In genomic region chr12:124423683-124424515, GRCh38 we compare ENCODE assay signal across 12 cellular contexts.
DNase-seq lines count a peak whose midpoint lies in the region; ATAC-seq, FAIRE-seq and TF ChIP-seq lines count a peak whose summit lies in the region.
"Had no signal": no experiment of that assay in that cellular context is flagged by ENCODE, and none has a peak within 500 bp of the region (broad histone marks: within the 10 kb centered on the region; RNA-seq: fewer than 3 reads in every experiment).

No MANE protein-coding gene starts in this region.

- no peak overlapping the region for H3K4me3 Mint-ChIP-seq in chondrocyte (ENCODE audit: unreplicated experiment)
- H3K4me3 Mint-ChIP-seq: activated B cell treated with CpG ODN at 0.5 μM for 24 hours; activated naive CD8-positive, alpha-beta T cell treated with anti-CD3 and anti-CD28 coated beads, Interleukin-2, amount 50 U/mL, for 24 hours had no signal

- peaks cover 40% of the 10 kb centered on the region for H3K4me1 ChIP-seq in NT2/D1 (ENCODE audit: insufficient read depth, insufficient read length)
- peaks cover 14 to 61% of the 10 kb centered on the region in 2 donors for H3K4me1 ChIP-seq in muscle layer of duodenum (ENCODE audit: control insufficient read depth in 1 of 2, insufficient read depth in 2 of 2, low read length in 2 of 2)
- peaks cover 66% of the 10 kb centered on the region for H3K4me1 ChIP-seq in stomach smooth muscle (ENCODE audit: control insufficient read depth, insufficient read depth, low read length)

- H3K9ac ChIP-seq in NT2/D1 (ENCODE audit: insufficient read length, low read depth) (peak overlapping the region; percentile 72), stomach smooth muscle (ENCODE audit: low read length in 2 of 2) (peak overlapping the region; percentile 64 to 72)

- no peak for ATAC-seq in HG02759 (IDR thresholded peaks at IDR 0.05; ENCODE audit: unreplicated experiment)
- ATAC-seq: activated naive CD8-positive, alpha-beta T cell treated with anti-CD3 and anti-CD28 coated beads, Interleukin-2, amount 50 U/mL, for 24 hours had no signal

- no peaks in the 10 kb centered on the region for H3K27me3 Mint-ChIP-seq in chondrocyte (ENCODE audit: low read depth)
- H3K27me3 Mint-ChIP-seq: activated B cell treated with CpG ODN at 0.5 μM for 24 hours; activated naive CD8-positive, alpha-beta T cell treated with anti-CD3 and anti-CD28 coated beads, Interleukin-2, amount 50 U/mL, for 24 hours had no signal

- peak overlapping the region; percentile 92 for H3K27ac Mint-ChIP-seq in chondrocyte (ENCODE audit: unreplicated experiment)
- H3K27ac Mint-ChIP-seq: activated B cell treated with CpG ODN at 0.5 μM for 24 hours; activated naive CD8-positive, alpha-beta T cell treated with anti-CD3 and anti-CD28 coated beads, Interleukin-2, amount 50 U/mL, for 24 hours had no signal

- H3K4me3 ChIP-seq in NT2/D1 (ENCODE audit: insufficient read length, low read depth) (no peak overlapping the region), muscle layer of duodenum (ENCODE audit: low read depth in 1 of 2, low read length in 2 of 2) (peak overlapping the region in 1 of 2 donors; percentile 27), stomach smooth muscle (ENCODE audit: low read length in 2 of 2) (peak overlapping the region in 1 of 2 donors; percentile 55)

- no peaks in the 10 kb centered on the region for H3K9me3 Mint-ChIP-seq in chondrocyte (ENCODE audit: low read depth)
- H3K9me3 Mint-ChIP-seq: activated B cell treated with CpG ODN at 0.5 μM for 24 hours; activated naive CD8-positive, alpha-beta T cell treated with anti-CD3 and anti-CD28 coated beads, Interleukin-2, amount 50 U/mL, for 24 hours had no signal

- TF ChIP-seq CTCF in chondrocyte (IDR thresholded peaks at IDR 0.05), result no peak

- DNase-seq in NT2/D1 (ENCODE audit: low read depth, low spot score) (no peak), chondrocyte (ENCODE audit: low spot score) (no peak), HuH-7 (ENCODE audit: low spot score) (no peak), cerebellar nuclear complex (lab: John Stamatoyannopoulos, UW) (no peak), urothelium cell line (ENCODE audit: low spot score) (no peak)
- DNase-seq: activated B cell treated with CpG ODN at 0.5 μM for 24 hours; activated naive CD8-positive, alpha-beta T cell treated with anti-CD3 and anti-CD28 coated beads, Interleukin-2, amount 50 U/mL, for 24 hours; retina had no signal

- H3K36me3 ChIP-seq in NT2/D1 (ENCODE audit: insufficient read depth, insufficient read length, low read length) (peaks cover 66% of the 10 kb centered on the region), muscle layer of duodenum (ENCODE audit: control insufficient read depth in 1 of 2, insufficient read depth in 2 of 2, low read length in 2 of 2) (peaks cover 31 to 35% of the 10 kb centered on the region in 2 donors), stomach smooth muscle (ENCODE audit: control insufficient read depth in 2 of 2, insufficient read depth in 2 of 2, low read length in 2 of 2) (peaks cover 23 to 24% of the 10 kb centered on the region in 2 donors)

- no peak for FAIRE-seq in urothelium cell line (lab: Jason Lieb, UNC)
- FAIRE-seq: GM19239 had no signal

- H3K4me1 Mint-ChIP-seq in chondrocyte (ENCODE audit: low read depth), result peaks cover 69% of the 10 kb centered on the region
- H3K4me1 Mint-ChIP-seq: activated B cell treated with CpG ODN at 0.5 μM for 24 hours; activated naive CD8-positive, alpha-beta T cell treated with anti-CD3 and anti-CD28 coated beads, Interleukin-2, amount 50 U/mL, for 24 hours had no signal

- H3K36me3 Mint-ChIP-seq in chondrocyte (ENCODE audit: low read depth), result peaks cover 19% of the 10 kb centered on the region

- H3K27me3 ChIP-seq in NT2/D1 (ENCODE audit: insufficient read depth, insufficient read length), result no peaks in the 10 kb centered on the region
- H3K27me3 ChIP-seq in muscle layer of duodenum (ENCODE audit: low read depth, low read length), result no peaks in the 10 kb centered on the region
- H3K27me3 ChIP-seq in stomach smooth muscle (ENCODE audit: control insufficient read depth in 1 of 2, insufficient read depth in 2 of 2, low read length in 2 of 2), result no peaks in the 10 kb centered on the region

- H3K9me3 ChIP-seq in NT2/D1 (ENCODE audit: insufficient read depth, low read length), result no peaks in the 10 kb centered on the region
- no peaks in the 10 kb centered on the region for H3K9me3 ChIP-seq in muscle layer of duodenum (ENCODE audit: control insufficient read depth in 1 of 2, low read length in 2 of 2)
- no peaks in the 10 kb centered on the region for H3K9me3 ChIP-seq in stomach smooth muscle (ENCODE audit: control insufficient read depth in 2 of 2, low read length in 2 of 2)

- H3K27ac ChIP-seq in muscle layer of duodenum (ENCODE audit: low read length) (peak overlapping the region; percentile 89), stomach smooth muscle (ENCODE audit: low read length) (peak overlapping the region; percentile 96)
